In the genomic region with DNA sequence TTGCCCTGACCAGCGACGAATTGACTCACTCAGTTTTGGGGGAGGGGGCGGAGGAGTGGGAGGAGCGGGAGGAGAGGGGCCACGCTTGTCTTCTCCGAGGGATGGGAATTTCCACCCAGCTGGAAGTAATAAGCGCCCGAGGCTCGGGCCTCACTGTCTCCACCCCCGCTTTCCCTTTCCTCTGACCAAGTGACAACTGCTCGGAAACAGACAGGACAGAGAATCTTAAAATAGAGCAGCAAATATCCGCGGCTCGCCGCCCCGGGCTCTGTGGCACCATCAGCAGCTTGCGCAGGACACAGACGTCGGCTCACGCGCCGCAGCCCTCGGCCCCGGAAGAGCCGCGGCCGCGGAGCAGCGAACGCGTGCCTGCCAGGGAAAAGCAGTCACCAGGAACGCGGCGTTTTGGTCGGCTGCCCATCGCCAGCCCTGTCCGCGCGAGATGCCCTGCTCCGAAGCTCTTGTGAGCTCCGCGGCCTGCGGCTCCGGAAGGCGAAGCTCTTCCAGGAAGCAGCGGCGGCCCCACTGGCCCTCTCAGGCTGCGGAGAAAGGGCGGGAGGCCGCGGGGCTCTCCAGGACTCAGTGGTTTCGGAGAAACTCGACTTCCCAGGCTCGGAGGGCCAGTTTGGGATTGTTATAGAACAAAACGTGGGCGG, we compare ENCODE assay signal across 8 cellular contexts. TPM values are rescaled to one million over a fixed set of nuclear protein-coding genes. Genes with fewer than 3 reads are reported as not detected.
A peak's percentile ranks its signal among the peaks of the same experiment; 100 is the strongest.
DNase-seq lines count a peak whose midpoint lies in the region; ATAC-seq and TF ChIP-seq lines count a peak whose summit lies in the region.

No MANE protein-coding gene starts in this region.

- peak in 4 of 5 donors; percentile 33 to 60 (median 34) for DNase-seq in CD4-positive, alpha-beta memory T cell
- peak; percentile 53 for DNase-seq in HT-29 (ENCODE audit: low spot score)
- DNase-seq in SIG-M5 treated with dmso at 0.1 percent for 504 hours (lab: John Stamatoyannopoulos, UW; ENCODE audit: unreplicated experiment): peak; percentile 91
- peak; percentile 74 for DNase-seq in activated naive CD8-positive, alpha-beta T cell treated with anti-CD3 and anti-CD28 coated beads for 36 hours
- DNase-seq in head of caudate nucleus: peak; percentile 45 to 87 (median 66)
- peak; percentile 91 for DNase-seq in osteoblast (ENCODE audit: insufficient read length, low spot score, missing footprints)
- DNase-seq in uterus: peak; percentile 82 to 85

- TF ChIP-seq CTCF in osteoblast (IDR thresholded peaks at IDR 0.05; ENCODE audit: extremely low read depth, low read depth, low read length) (no peak), uterus (IDR thresholded peaks at IDR 0.05) (no peak)

- H3K9me3 Mint-ChIP-seq in CD4-positive, alpha-beta memory T cell: peaks cover 0 to 2% (median 0%) of the 10 kb centered on the region in 8 donors
- H3K9me3 Mint-ChIP-seq in activated naive CD8-positive, alpha-beta T cell treated with anti-CD3 and anti-CD28 coated beads for 36 hours: peaks cover 6% of the 10 kb centered on the region

- H4K20me1 ChIP-seq in osteoblast (ENCODE audit: insufficient read depth, low read length): no peaks in the 10 kb centered on the region

- no peaks in the 10 kb centered on the region for H3K36me3 ChIP-seq in CD4-positive, alpha-beta memory T cell (ENCODE audit: insufficient read depth, low read length)
- H3K36me3 ChIP-seq in osteoblast (ENCODE audit: insufficient read depth, low read length) (no peaks in the 10 kb centered on the region), uterus (no peaks in the 10 kb centered on the region)

- H3K4me3 Mint-ChIP-seq in CD4-positive, alpha-beta memory T cell: peak overlapping the region; percentile 79 to 90 (median 86)
- H3K4me3 Mint-ChIP-seq in activated naive CD8-positive, alpha-beta T cell treated with anti-CD3 and anti-CD28 coated beads for 36 hours: peak overlapping the region; percentile 71

- peak overlapping the region; percentile 87 for H3K4me2 ChIP-seq in osteoblast (ENCODE audit: insufficient read depth, low read length)

- CTCF ChIA-PET in CD4-positive, alpha-beta memory T cell (lab: Charles Lee; ENCODE audit: partially characterized antibody): interaction anchor here (0.8 to 3.2 kb wide), 6 partner anchors 11 to 170 kb away, joined by 3 to 14 read pairs (median 6); partner anchors contain the start of gene RGS16

- peak overlapping the region; percentile 0 for H3K27ac ChIP-seq in CD4-positive, alpha-beta memory T cell (ENCODE audit: low read depth, low read length)
- H3K27ac ChIP-seq in osteoblast (ENCODE audit: low read depth, low read length) (peak overlapping the region; percentile 67), uterus (peak overlapping the region; percentile 91 to 95)

- ATAC-seq in GM19452 (IDR thresholded peaks at IDR 0.05; ENCODE audit: unreplicated experiment): peak; percentile 38

- peaks cover 0 to 3% of the 10 kb centered on the region in 2 donors for H3K36me3 Mint-ChIP-seq in CD4-positive, alpha-beta memory T cell
- H3K36me3 Mint-ChIP-seq in activated naive CD8-positive, alpha-beta T cell treated with anti-CD3 and anti-CD28 coated beads for 36 hours: peaks cover 1% of the 10 kb centered on the region

- POLR2A ChIA-PET in CD4-positive, alpha-beta memory T cell (lab: Charles Lee; ENCODE audit: partially characterized antibody): interaction anchor here (0.8 to 5.6 kb wide), 6 partner anchors 10 to 167 kb away, joined by 3 to 77 read pairs (median 8); partner anchors contain the start of genes RGS16 and RNASEL

- peak overlapping the region; percentile 93 for H2AFZ ChIP-seq in osteoblast (ENCODE audit: low read length)

- peak; percentile 47 to 54 for TF ChIP-seq POLR2A in uterus (IDR thresholded peaks at IDR 0.05)

- H3K9me3 ChIP-seq in CD4-positive, alpha-beta memory T cell (ENCODE audit: control insufficient read depth in 1 of 2, low read length in 2 of 2): no peaks in the 10 kb centered on the region
- H3K9me3 ChIP-seq in osteoblast (ENCODE audit: low read depth, low read length) (no peaks in the 10 kb centered on the region), uterus (no peaks in the 10 kb centered on the region)

- no peaks in the 10 kb centered on the region for H3K79me2 ChIP-seq in osteoblast (ENCODE audit: insufficient read depth, low read length)

- peaks cover 2 to 15% of the 10 kb centered on the region in 2 donors for H3K27me3 Mint-ChIP-seq in CD4-positive, alpha-beta memory T cell
- H3K27me3 Mint-ChIP-seq in activated naive CD8-positive, alpha-beta T cell treated with anti-CD3 and anti-CD28 coated beads for 36 hours: peaks cover 47% of the 10 kb centered on the region

- no peaks in the 10 kb centered on the region for H3K27me3 ChIP-seq in CD4-positive, alpha-beta memory T cell (ENCODE audit: insufficient read depth, low read length)
- H3K27me3 ChIP-seq in osteoblast (ENCODE audit: insufficient read depth, low read length): peaks cover 4% of the 10 kb centered on the region
- H3K27me3 ChIP-seq in uterus: no peaks in the 10 kb centered on the region

- peaks cover 30 to 47% (median 33%) of the 10 kb centered on the region in 4 donors for H3K4me1 Mint-ChIP-seq in CD4-positive, alpha-beta memory T cell
- H3K4me1 Mint-ChIP-seq in activated naive CD8-positive, alpha-beta T cell treated with anti-CD3 and anti-CD28 coated beads for 36 hours: peaks cover 68% of the 10 kb centered on the region

- intact Hi-C loops in CD4-positive, alpha-beta memory T cell (cut with micrococcal nuclease): loop anchor here (5.0 kb wide), 2 partner anchors 167 to 222 kb away; partner anchors contain the start of gene DHX9
- intact Hi-C loops in head of caudate nucleus (cut with DNase I) (no loop called here), uterus (cut with DNase I; ENCODE audit: low total_unique reads) (no loop called here)

- peak overlapping the region; percentile 46 to 73 for H3K4me3 ChIP-seq in CD4-positive, alpha-beta memory T cell (ENCODE audit: low read length in 2 of 2)
- H3K4me3 ChIP-seq in osteoblast (ENCODE audit: insufficient read depth, low read length) (peak overlapping the region; percentile 70), uterus (peak overlapping the region; percentile 43)

- H3K27ac Mint-ChIP-seq in CD4-positive, alpha-beta memory T cell: peak overlapping the region; percentile 76 to 96 (median 95)
- H3K27ac Mint-ChIP-seq in activated naive CD8-positive, alpha-beta T cell treated with anti-CD3 and anti-CD28 coated beads for 36 hours: peak overlapping the region; percentile 88

- H3K4me1 ChIP-seq in CD4-positive, alpha-beta memory T cell (ENCODE audit: insufficient read depth, low read length): peaks cover 41% of the 10 kb centered on the region
- peaks cover 24% of the 10 kb centered on the region for H3K4me1 ChIP-seq in osteoblast (ENCODE audit: insufficient read depth, low read length)
- no peaks in the 10 kb centered on the region for H3K4me1 ChIP-seq in uterus

RNA-seq across cellular contexts. Expression of gene RGS16, which starts 10.7 kb away (rescaled TPM):
- 1 to 10 TPM; 1.3 to 1.4 TPM for total RNA-seq in CD4-positive, alpha-beta memory T cell
- 1 to 10 TPM; 2.8 to 3.7 TPM for polyA plus RNA-seq in CD4-positive, alpha-beta memory T cell
- 3.1 and 5.1 TPM in 2 replicates for total RNA-seq in HT-29 (2014; rRNA removed; shearing (Covaris generic))
- 10 to 100 TPM; 68.1 to 70.7 TPM for total RNA-seq in activated naive CD8-positive, alpha-beta T cell treated with anti-CD3 and anti-CD28 coated beads for 36 hours
- total RNA-seq in osteoblast: under 0.01 and 0.29 TPM in 2 replicates
- total RNA-seq in uterus: 1 to 10 TPM in 3 of 4 donors, not detected in 1; 1.2 to 3.9 (median 3.5) TPM

RNA-seq across cellular contexts. Expression of gene RNASEL, which starts 25.9 kb away (rescaled TPM):
- total RNA-seq in CD4-positive, alpha-beta memory T cell: 10 to 100 TPM; 33.9 to 35.4 TPM
- polyA plus RNA-seq in CD4-positive, alpha-beta memory T cell: 10 to 100 TPM in 1 of 2 donors, 1 to 10 TPM in 1; 4.5 to 11.6 TPM
- total RNA-seq in HT-29 (2014; rRNA removed; shearing (Covaris generic)): 1.6 and 1.9 TPM in 2 replicates
- total RNA-seq in activated naive CD8-positive, alpha-beta T cell treated with anti-CD3 and anti-CD28 coated beads for 36 hours: 1 to 10 TPM; 4.1 to 4.3 TPM
- total RNA-seq in osteoblast (7.2 and 9.1 TPM in 2 replicates), uterus (10 to 100 TPM in 1 of 4 donors, 1 to 10 TPM in 3; 4.1 to 13.4 (median 6.9) TPM)

Comparison
In these comparisons a context has a peak if more than half of its experiments do, and no peak if none do; other contexts are left out.
1. Peak in every context shown above with its lines: DNase-seq, ATAC-seq, H3K4me3 ChIP-seq and H3K27ac ChIP-seq.
2. DNase-seq: peak in every context shown above with its lines; median percentile 91 in SIG-M5 treated with dmso at 0.1 percent for 504 hours; 91 in osteoblast; 84 in uterus; 74 in activated naive CD8-positive, alpha-beta T cell treated with anti-CD3 and anti-CD28 coated beads for 36 hours; 66 in head of caudate nucleus; 53 in HT-29; 34 in CD4-positive, alpha-beta memory T cell.
3. H3K27ac ChIP-seq: peak in every context shown above with its lines; median percentile 93 in uterus; 67 in osteoblast; 0 in CD4-positive, alpha-beta memory T cell.
4. RNA of gene RGS16, which starts 10.7 kb away (total RNA-seq): 68.1 to 70.7 TPM in activated naive CD8-positive, alpha-beta T cell treated with anti-CD3 and anti-CD28 coated beads for 36 hours; 3.1 to 5.1 TPM in HT-29, 1.2 to 3.9 TPM in uterus, 1.3 to 1.4 TPM in CD4-positive, alpha-beta memory T cell and under 0.01 to 0.29 TPM in osteoblast; every median in the first group is over 10 times any median in the second.